Comparison of ENCODE assay signal across 9 cellular contexts in the genomic region with DNA sequence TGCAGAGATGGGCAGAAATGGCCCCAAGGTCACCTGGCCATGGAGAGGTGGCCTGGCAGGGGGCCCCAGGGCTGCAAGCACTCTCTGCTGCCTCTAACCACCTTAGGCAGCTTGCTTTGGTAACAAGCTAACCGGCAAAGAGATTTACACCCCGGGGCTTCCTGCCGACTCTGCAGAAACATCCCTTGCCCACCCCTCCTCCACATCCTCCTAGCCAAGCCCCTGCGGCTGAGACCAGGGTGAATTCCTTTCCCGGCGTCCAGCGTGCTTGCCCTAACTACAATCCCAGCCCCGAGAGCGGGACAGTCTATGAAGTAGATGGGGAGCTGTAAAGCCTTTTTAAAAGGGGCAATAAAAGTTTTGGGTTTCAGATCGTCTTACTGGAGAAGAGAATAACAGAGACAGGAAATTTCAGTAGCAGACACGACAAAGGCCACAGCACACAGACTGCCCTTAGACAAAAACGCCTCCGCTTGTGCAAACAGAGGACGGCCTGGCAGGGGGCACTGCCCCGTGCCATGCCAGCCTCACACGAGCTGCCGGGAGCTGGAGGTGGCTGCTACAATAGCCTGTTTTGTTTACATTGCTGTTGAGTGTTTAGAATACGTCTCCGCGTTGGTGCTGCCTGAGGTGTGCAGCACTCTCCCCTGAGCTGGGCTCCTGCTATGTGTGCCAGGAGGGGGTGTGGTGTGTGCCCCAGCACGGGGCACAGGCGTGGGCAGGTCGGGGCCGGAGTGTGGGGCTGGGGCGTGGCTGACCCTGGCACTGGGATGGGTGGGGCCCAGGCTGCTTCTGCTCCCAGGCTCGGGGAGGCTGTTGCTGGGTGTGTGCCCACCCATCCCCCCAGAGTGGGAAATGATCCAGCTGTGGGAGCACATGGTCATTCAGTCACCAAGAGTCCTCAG. TPM values are rescaled to one million over a fixed set of nuclear protein-coding genes. Genes with fewer than 3 reads are reported as not detected.
DNase-seq lines count a peak whose midpoint lies in the region; ATAC-seq and TF ChIP-seq lines count a peak whose summit lies in the region.
"Had no signal": no experiment of that assay in that cellular context is flagged by ENCODE, and none has a peak within 500 bp of the region (broad histone marks: within the 10 kb centered on the region; RNA-seq: fewer than 3 reads in every experiment).

No MANE protein-coding gene starts in this region.

- DNase-seq in cardiac muscle cell (ENCODE audit: low read depth in 1 of 2, low spot score in 1 of 2) = peak; percentile 55 to 63
- DNase-seq in left ventricle myocardium inferior = no peak
- DNase-seq in SHP77 treated with DMSO at 0.1 percent for 48 hours (lab: John Stamatoyannopoulos, UW) = peak; percentile 91
- peak; percentile 48 for DNase-seq in hepatocyte (ENCODE audit: low spot score)
- DNase-seq in stimulated activated naive B cell treated with anti-CD40 and anti-IgM and Interleukin-4, amounts not matched to agents 10 μg/mL and 1 μg/mL and 100 μg/mL, for 72 hours = no peak
- no peak for DNase-seq in HT-29 (ENCODE audit: low spot score)

- H3K4me1 Mint-ChIP-seq in stimulated activated naive B cell treated with anti-CD40 and anti-IgM and Interleukin-4, amounts not matched to agents 10 μg/mL and 1 μg/mL and 100 μg/mL, for 72 hours = peaks cover 0 to 9% of the 10 kb centered on the region in 2 donors

- H3K4me1 ChIP-seq in cardiac muscle cell (ENCODE audit: low read depth) (peaks cover 8% of the 10 kb centered on the region), left ventricle myocardium inferior (peaks cover 45% of the 10 kb centered on the region), hepatocyte (ENCODE audit: insufficient read depth) (peaks cover 15% of the 10 kb centered on the region)

- intact Hi-C loops in left ventricle myocardium inferior (cut with micrococcal nuclease) = no loop called here

- WGBS in hepatocyte (ENCODE audit: low lambda C conversion rate, missing lambda C conversion rate) = 11% methylated on average over 26 of the region's 26 CpGs

- ATAC-seq in stimulated activated naive B cell treated with anti-CD40 and anti-IgM and Interleukin-4, amounts not matched to agents 10 μg/mL and 1 μg/mL and 100 μg/mL, for 72 hours (replicated peaks) = peak; percentile 27 to 42
- no peak for ATAC-seq in GM21528 (IDR thresholded peaks at IDR 0.05; ENCODE audit: low FRiP score, unreplicated experiment)
- ATAC-seq in HG03135 (IDR thresholded peaks at IDR 0.05; ENCODE audit: unreplicated experiment) = no peak

- H3K9me3 ChIP-seq in cardiac muscle cell (ENCODE audit: low read depth) (no peaks in the 10 kb centered on the region), left ventricle myocardium inferior (replicated peaks) (no peaks in the 10 kb centered on the region), hepatocyte (ENCODE audit: low read depth) (no peaks in the 10 kb centered on the region)

- no peak overlapping the region for H3K27ac ChIP-seq in cardiac muscle cell
- H3K27ac ChIP-seq in left ventricle myocardium inferior (replicated peaks) = no peak overlapping the region
- peak overlapping the region; percentile 0 for H3K27ac ChIP-seq in hepatocyte

- no peak overlapping the region for H3K27ac Mint-ChIP-seq in stimulated activated naive B cell treated with anti-CD40 and anti-IgM and Interleukin-4, amounts not matched to agents 10 μg/mL and 1 μg/mL and 100 μg/mL, for 72 hours

- H3K27me3 ChIP-seq in cardiac muscle cell = no peaks in the 10 kb centered on the region
- peaks cover 18% of the 10 kb centered on the region for H3K27me3 ChIP-seq in left ventricle myocardium inferior (ENCODE audit: low read depth)
- H3K27me3 ChIP-seq in hepatocyte = no peaks in the 10 kb centered on the region

- H2AFZ ChIP-seq in hepatocyte = no peak overlapping the region

- H3K36me3 Mint-ChIP-seq in stimulated activated naive B cell treated with anti-CD40 and anti-IgM and Interleukin-4, amounts not matched to agents 10 μg/mL and 1 μg/mL and 100 μg/mL, for 72 hours = no peaks in the 10 kb centered on the region

- H3K9me2 ChIP-seq in hepatocyte (replicated peaks; ENCODE audit: insufficient read depth) = no peaks in the 10 kb centered on the region

- H4K20me1 ChIP-seq in hepatocyte (ENCODE audit: insufficient read depth, poor library complexity, severe bottlenecking) = no peaks in the 10 kb centered on the region

- H3K27me3 Mint-ChIP-seq in stimulated activated naive B cell treated with anti-CD40 and anti-IgM and Interleukin-4, amounts not matched to agents 10 μg/mL and 1 μg/mL and 100 μg/mL, for 72 hours = peaks cover 16 to 26% of the 10 kb centered on the region in 2 donors

- no peak for TF ChIP-seq CTCF in cardiac muscle cell (IDR thresholded peaks at IDR 0.05; ENCODE audit: low read depth, low read length)
- no peak for TF ChIP-seq CTCF in left ventricle myocardium inferior (IDR thresholded peaks at IDR 0.05; ENCODE audit: borderline replicate concordance)
- no peak for TF ChIP-seq CTCF in hepatocyte (IDR thresholded peaks at IDR 0.05; ENCODE audit: poor library complexity)

- H3K4me3 ChIP-seq in cardiac muscle cell (no peak overlapping the region), left ventricle myocardium inferior (no peak overlapping the region), hepatocyte (no peak overlapping the region)

- peak overlapping the region; percentile 48 for H3K4me2 ChIP-seq in hepatocyte

- no peaks in the 10 kb centered on the region for H3K36me3 ChIP-seq in cardiac muscle cell
- no peaks in the 10 kb centered on the region for H3K36me3 ChIP-seq in left ventricle myocardium inferior
- no peaks in the 10 kb centered on the region for H3K36me3 ChIP-seq in hepatocyte (replicated peaks; ENCODE audit: insufficient read depth, low read depth)

- H3K4me3 Mint-ChIP-seq in stimulated activated naive B cell treated with anti-CD40 and anti-IgM and Interleukin-4, amounts not matched to agents 10 μg/mL and 1 μg/mL and 100 μg/mL, for 72 hours = peak overlapping the region in 1 of 2 donors; percentile 20

- no peaks in the 10 kb centered on the region for H3K79me2 ChIP-seq in hepatocyte

- no peaks in the 10 kb centered on the region for H3K9me3 Mint-ChIP-seq in stimulated activated naive B cell treated with anti-CD40 and anti-IgM and Interleukin-4, amounts not matched to agents 10 μg/mL and 1 μg/mL and 100 μg/mL, for 72 hours

RNA-seq across cellular contexts. Expression of gene MYMK, which starts 15.3 kb away (rescaled TPM):
- total RNA-seq in cardiac muscle cell = not detected in 2 replicates
- polyA plus RNA-seq in cardiac muscle cell = not detected in 2 replicates
- total RNA-seq in left ventricle myocardium inferior = not detected
- total RNA-seq in hepatocyte = not detected in 2 replicates
- polyA plus RNA-seq in hepatocyte = 0.91 and 1.3 TPM in 2 replicates
- total RNA-seq in HT-29 (2014; rRNA removed; shearing (Covaris generic)) = not detected in 2 replicates
- total RNA-seq: T-helper 2 cell treated with Interferon-gamma antibody and Interleukin-4, amounts not matched to agents 100 ng/mL and 5 ng/mL, for 36 hours had no signal

RNA-seq across cellular contexts. Expression of gene ADAMTSL2, which starts 25.1 kb away (rescaled TPM):
- total RNA-seq in cardiac muscle cell = 27.2 and 38.3 TPM in 2 replicates
- 13.6 and 18.4 TPM in 2 replicates for polyA plus RNA-seq in cardiac muscle cell
- 6.0 TPM for total RNA-seq in left ventricle myocardium inferior
- total RNA-seq in hepatocyte = 2.2 and 2.7 TPM in 2 replicates
- polyA plus RNA-seq in hepatocyte = 1.5 and 2.3 TPM in 2 replicates
- 0.16 and 0.25 TPM in 2 replicates for total RNA-seq in HT-29 (2014; rRNA removed; shearing (Covaris generic))
- total RNA-seq: T-helper 2 cell treated with Interferon-gamma antibody and Interleukin-4, amounts not matched to agents 100 ng/mL and 5 ng/mL, for 36 hours had no signal

RNA-seq across cellular contexts. Expression of gene SLC2A6, which starts 30.5 kb away (rescaled TPM):
- total RNA-seq in cardiac muscle cell (2.4 and 8.6 TPM in 2 replicates), left ventricle myocardium inferior (2.0 TPM), hepatocyte (5.7 and 7.3 TPM in 2 replicates)
- polyA plus RNA-seq in cardiac muscle cell (3.9 and 8.6 TPM in 2 replicates), hepatocyte (10.6 and 14.8 TPM in 2 replicates)
- 12.5 and 14.4 TPM in 2 replicates for total RNA-seq in HT-29 (2014; rRNA removed; shearing (Covaris generic))

RNA-seq across cellular contexts. Expression of gene CACFD1, which starts 49.7 kb away (rescaled TPM):
- 61.7 and 73.8 TPM in 2 replicates for total RNA-seq in cardiac muscle cell
- 56.6 and 64.0 TPM in 2 replicates for polyA plus RNA-seq in cardiac muscle cell
- total RNA-seq in left ventricle myocardium inferior = 11.5 TPM
- 31.5 and 37.8 TPM in 2 replicates for total RNA-seq in hepatocyte
- 49.2 and 50.4 TPM in 2 replicates for polyA plus RNA-seq in hepatocyte
- total RNA-seq in HT-29 (2014; rRNA removed; shearing (Covaris generic)) = 48.0 and 59.5 TPM in 2 replicates

Comparison
In these comparisons a context has a peak if more than half of its experiments do, and no peak if none do; other contexts are left out.
1. DNase-seq: peak in cardiac muscle cell (2 of 2), SHP77 treated with DMSO at 0.1 percent for 48 hours (single experiment) and hepatocyte (single experiment); none in left ventricle myocardium inferior (single experiment), stimulated activated naive B cell treated with anti-CD40 and anti-IgM and Interleukin-4, amounts not matched to agents 10 μg/mL and 1 μg/mL and 100 μg/mL, for 72 hours (single experiment) and HT-29 (single experiment).
2. ATAC-seq: peak in stimulated activated naive B cell treated with anti-CD40 and anti-IgM and Interleukin-4, amounts not matched to agents 10 μg/mL and 1 μg/mL and 100 μg/mL, for 72 hours (2 of 2); none in GM21528 (single experiment) and HG03135 (single experiment).